16 cellular contexts compared by ENCODE assay signal in the genomic region with DNA sequence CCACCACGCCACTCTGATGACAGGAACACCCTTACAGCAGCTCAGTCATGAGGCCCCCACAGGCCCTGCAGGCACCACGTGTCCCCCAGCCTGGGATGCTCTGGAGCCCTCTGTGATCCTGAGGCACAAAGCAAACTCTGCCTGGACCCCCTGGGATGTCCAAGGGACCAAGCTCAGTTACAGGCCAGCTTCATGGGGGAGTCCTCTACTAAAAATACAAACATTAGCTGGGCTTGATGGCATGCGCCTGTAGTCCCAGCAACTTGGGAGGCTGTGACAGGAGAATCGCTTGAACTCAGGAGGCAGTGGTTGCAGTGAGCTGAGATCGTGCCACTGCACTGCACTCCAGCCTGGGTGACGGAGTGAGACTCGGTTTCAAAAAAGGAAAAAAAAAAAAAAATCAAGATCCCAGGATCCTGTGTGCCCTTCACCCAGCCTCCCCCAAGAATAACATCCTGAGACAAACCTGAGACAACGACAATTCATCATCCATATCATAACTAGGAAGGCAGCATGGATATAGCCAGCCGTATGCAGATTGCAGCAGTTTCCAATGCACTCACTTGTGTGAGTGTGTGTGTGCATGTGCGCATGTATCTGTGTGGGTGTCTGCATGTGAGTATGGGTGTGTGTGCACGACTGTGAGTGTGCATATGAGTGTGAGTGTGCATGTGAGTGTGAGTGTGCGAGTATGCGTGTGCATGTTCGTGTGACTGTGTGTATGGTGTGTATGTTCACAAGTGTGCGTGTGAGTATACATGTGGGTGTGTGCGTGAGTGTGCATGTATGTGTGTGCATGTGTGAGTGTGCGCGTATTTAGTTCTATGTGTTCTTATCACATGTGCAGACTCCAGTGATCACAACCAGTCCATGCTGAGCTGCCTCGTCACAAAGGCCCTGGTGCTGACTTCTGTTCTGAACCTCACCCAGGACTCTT. TPM values are rescaled to one million over a fixed set of nuclear protein-coding genes. Genes with fewer than 3 reads are reported as not detected.
DNase-seq lines count a peak whose midpoint lies in the region; ATAC-seq and TF ChIP-seq lines count a peak whose summit lies in the region.
"Had no signal": no experiment of that assay in that cellular context is flagged by ENCODE, and none has a peak within 500 bp of the region (broad histone marks: within the 10 kb centered on the region; RNA-seq: fewer than 3 reads in every experiment).

No MANE protein-coding gene starts in this region.

- H3K27ac ChIP-seq in HUES48 (ENCODE audit: low read depth, low read length), result peak overlapping the region; percentile 20
- peak overlapping the region; percentile 99 for H3K27ac ChIP-seq in muscle layer of colon (ENCODE audit: low read depth, low read length)
- peak overlapping the region; percentile 97 for H3K27ac ChIP-seq in substantia nigra (ENCODE audit: low read depth, low read length, poor library complexity, severe bottlenecking)

- peak overlapping the region; percentile 91 for H3K4me3 Mint-ChIP-seq in MCF 10A (ENCODE audit: unreplicated experiment)
- H3K4me3 Mint-ChIP-seq: activated T-helper 17 cell treated with anti-CD3 and anti-CD28 coated beads, Interleukin-2, amount 50 U/mL, for 72 hours; CD4-positive, alpha-beta memory T cell had no signal

- no peaks in the 10 kb centered on the region for H3K27me3 Mint-ChIP-seq in MCF 10A (ENCODE audit: insufficient read depth, unreplicated experiment)
- H3K27me3 Mint-ChIP-seq: activated T-helper 17 cell treated with anti-CD3 and anti-CD28 coated beads, Interleukin-2, amount 50 U/mL, for 72 hours; CD4-positive, alpha-beta memory T cell had no signal

- no peak for TF ChIP-seq CTCF in MCF 10A (IDR thresholded peaks at IDR 0.05; ENCODE audit: unreplicated experiment)

- H3K9me3 ChIP-seq in HUES48 (ENCODE audit: control insufficient read depth, insufficient read depth, low read length), result no peaks in the 10 kb centered on the region
- no peaks in the 10 kb centered on the region for H3K9me3 ChIP-seq in muscle layer of colon (ENCODE audit: low read length)

- H3K9ac ChIP-seq in HUES48 (ENCODE audit: low read depth, low read length) (no peak overlapping the region), muscle layer of colon (ENCODE audit: low read length) (no peak overlapping the region)

- ATAC-seq in HG02885 (IDR thresholded peaks at IDR 0.05; ENCODE audit: poor library complexity, unreplicated experiment) (no peak), sciatic nerve (no peak)
- ATAC-seq: activated T-helper 17 cell treated with anti-CD3 and anti-CD28 coated beads, Interleukin-2, amount 50 U/mL, for 72 hours; left lobe of liver had no signal

- H3K36me3 ChIP-seq in HUES48 (ENCODE audit: control insufficient read depth, insufficient read depth, low read length), result peaks cover 7% of the 10 kb centered on the region
- peaks cover 4% of the 10 kb centered on the region for H3K36me3 ChIP-seq in muscle layer of colon (ENCODE audit: insufficient read depth, low read length)

- no peak overlapping the region for H3K4me3 ChIP-seq in HUES48 (ENCODE audit: low read depth, low read length)
- peak overlapping the region in 1 of 2 donors; percentile 41 for H3K4me3 ChIP-seq in muscle layer of colon (ENCODE audit: low read depth in 1 of 2, low read length in 2 of 2)

- H3K9me3 Mint-ChIP-seq in MCF 10A (ENCODE audit: unreplicated experiment), result no peaks in the 10 kb centered on the region
- H3K9me3 Mint-ChIP-seq: activated T-helper 17 cell treated with anti-CD3 and anti-CD28 coated beads, Interleukin-2, amount 50 U/mL, for 72 hours; CD4-positive, alpha-beta memory T cell had no signal

- intact Hi-C loops in MCF 10A (cut with micrococcal nuclease) (loop anchor here (5.0 to 10.0 kb wide), 5 partner anchors 93 to 390 kb away; no protein-coding TSS in a partner anchor), sciatic nerve (cut with DNase I) (loop anchor here (10.0 kb wide), 1 partner anchor 50 kb away; a partner anchor contains a TSS)

- DNase-seq in MCF 10A (ENCODE audit: unreplicated experiment) (no peak), substantia nigra (lab: John Stamatoyannopoulos, UW) (no peak), NCI-H748 treated with DMSO at 0.1 percent for 48 hours (lab: John Stamatoyannopoulos, UW) (no peak), GM19238 (ENCODE audit: insufficient read length, low spot score) (no peak), sciatic nerve (ENCODE audit: low spot score) (no peak)
- DNase-seq: CD4-positive, alpha-beta memory T cell; GDM1; NCI-H2171 treated with DMSO at 0.1 percent for 48 hours; stimulated activated CD4-positive, alpha-beta T cell treated with anti-CD3 and anti-CD28 coated beads, Interleukin-4, amount 100 ng/mL, for 1 hour; stimulated activated naive CD4-positive, alpha-beta T cell treated with Interleukin-2 at 50 U/mL for 16 hours; T-helper 1 cell had no signal

- peaks cover 44% of the 10 kb centered on the region for H3K4me1 Mint-ChIP-seq in MCF 10A (ENCODE audit: insufficient read depth, unreplicated experiment)

- no peak overlapping the region for H3K27ac Mint-ChIP-seq in MCF 10A (ENCODE audit: low read depth, unreplicated experiment)
- H3K27ac Mint-ChIP-seq: activated T-helper 17 cell treated with anti-CD3 and anti-CD28 coated beads, Interleukin-2, amount 50 U/mL, for 72 hours had no signal

- H3K4me1 ChIP-seq in HUES48 (ENCODE audit: control insufficient read depth, insufficient read depth, low read length), result peaks cover 52% of the 10 kb centered on the region
- H3K4me1 ChIP-seq in muscle layer of colon (ENCODE audit: insufficient read depth, low read length), result peaks cover 75% of the 10 kb centered on the region

- POLR2A ChIA-PET in MCF 10A (lab: Yijun Ruan, JAX), result interaction anchor here (0.6 to 0.8 kb wide), 2 partner anchors 232 to 250 kb away, joined by 3 read pairs; no protein-coding TSS in a partner anchor

- H3K27me3 ChIP-seq in HUES48 (ENCODE audit: control insufficient read depth, insufficient read depth, low read length), result no peaks in the 10 kb centered on the region
- H3K27me3 ChIP-seq in muscle layer of colon (ENCODE audit: control insufficient read depth in 1 of 2, insufficient read depth in 2 of 2, low read length in 2 of 2), result no peaks in the 10 kb centered on the region

- peaks cover 64% of the 10 kb centered on the region for H3K36me3 Mint-ChIP-seq in MCF 10A (ENCODE audit: insufficient read depth, unreplicated experiment)

- CTCF ChIA-PET in MCF 10A (lab: Yijun Ruan, JAX), result interaction anchor here (0.8 kb wide), 1 partner anchor 51 kb away, joined by 3 read pairs; no protein-coding TSS in a partner anchor

- BruUV-seq in MCF 10A (replicated peaks; lab: Mats Ljungman, UMichigan), result no TSS peak

RNA-seq across cellular contexts. Expression of a gene that starts 52.1 kb away (rescaled TPM):
- 145 and 177 TPM in 2 replicates for total RNA-seq in MCF 10A (2022)
- total RNA-seq in sciatic nerve, result 345 TPM

Comparison
In these comparisons a context has a peak if more than half of its experiments do, and no peak if none do; other contexts are left out.
1. H3K27ac ChIP-seq: peak in every context shown above with its lines; median percentile 99 in muscle layer of colon; 97 in substantia nigra; 20 in HUES48.